Comparison of ENCODE assay signal across 1 cellular context in the genomic region with DNA sequence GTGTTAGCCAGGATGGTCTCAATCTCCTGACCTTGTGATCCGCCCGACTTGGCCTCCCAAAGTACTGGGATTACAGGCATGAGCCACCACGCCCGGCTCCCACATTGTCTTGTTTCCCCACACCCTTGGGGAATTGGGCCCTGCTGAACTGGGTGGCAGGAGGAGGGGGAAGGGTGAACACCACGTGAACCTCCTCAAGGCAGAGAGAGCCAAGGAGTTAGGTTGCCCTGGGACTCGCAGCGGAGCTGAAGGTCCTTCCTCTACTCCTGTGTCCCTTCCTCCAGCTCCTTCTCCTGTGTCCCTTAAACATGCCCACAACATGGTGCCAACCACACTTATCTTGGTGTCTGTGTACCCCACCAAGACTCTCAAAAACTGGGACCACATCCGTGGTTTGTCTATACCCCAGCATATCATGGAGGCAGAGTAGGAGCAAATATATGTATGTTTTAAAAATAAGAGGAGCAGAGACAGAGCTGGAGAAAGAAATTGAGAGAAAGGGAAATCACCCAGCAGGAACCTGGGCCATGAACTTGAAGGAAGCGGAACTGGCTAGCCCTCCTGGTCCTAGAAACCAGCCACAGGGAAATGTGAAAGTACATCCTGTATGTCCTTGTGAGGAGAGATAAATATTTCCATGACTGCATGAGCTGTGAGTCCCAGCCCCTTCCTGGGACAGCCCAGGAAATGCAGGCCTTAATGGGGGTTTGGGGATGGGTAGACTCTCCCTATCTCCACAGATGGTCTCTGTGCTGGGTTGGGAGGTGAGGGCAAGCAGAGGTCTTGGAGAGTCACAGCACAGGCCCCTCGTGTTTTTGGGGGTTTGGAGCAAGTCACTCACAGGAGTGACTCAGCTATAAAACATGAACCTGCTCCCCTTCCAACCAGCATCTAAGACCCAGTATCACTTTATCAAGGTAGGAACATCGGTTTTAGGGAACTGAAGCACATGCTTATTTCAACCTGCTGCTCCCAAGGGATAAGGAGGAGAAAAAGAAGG.
A peak's percentile ranks its signal among the peaks of the same experiment; 100 is the strongest.
TF ChIP-seq lines count a peak whose summit lies in the region.

No MANE protein-coding gene starts in this region.

TF ChIP-seq in K562, 482 proteins besides CTCF, POLR2A, EP300 and RAD21 (continued from another document and continues in another):
- TF ChIP-seq, protein P1, sequence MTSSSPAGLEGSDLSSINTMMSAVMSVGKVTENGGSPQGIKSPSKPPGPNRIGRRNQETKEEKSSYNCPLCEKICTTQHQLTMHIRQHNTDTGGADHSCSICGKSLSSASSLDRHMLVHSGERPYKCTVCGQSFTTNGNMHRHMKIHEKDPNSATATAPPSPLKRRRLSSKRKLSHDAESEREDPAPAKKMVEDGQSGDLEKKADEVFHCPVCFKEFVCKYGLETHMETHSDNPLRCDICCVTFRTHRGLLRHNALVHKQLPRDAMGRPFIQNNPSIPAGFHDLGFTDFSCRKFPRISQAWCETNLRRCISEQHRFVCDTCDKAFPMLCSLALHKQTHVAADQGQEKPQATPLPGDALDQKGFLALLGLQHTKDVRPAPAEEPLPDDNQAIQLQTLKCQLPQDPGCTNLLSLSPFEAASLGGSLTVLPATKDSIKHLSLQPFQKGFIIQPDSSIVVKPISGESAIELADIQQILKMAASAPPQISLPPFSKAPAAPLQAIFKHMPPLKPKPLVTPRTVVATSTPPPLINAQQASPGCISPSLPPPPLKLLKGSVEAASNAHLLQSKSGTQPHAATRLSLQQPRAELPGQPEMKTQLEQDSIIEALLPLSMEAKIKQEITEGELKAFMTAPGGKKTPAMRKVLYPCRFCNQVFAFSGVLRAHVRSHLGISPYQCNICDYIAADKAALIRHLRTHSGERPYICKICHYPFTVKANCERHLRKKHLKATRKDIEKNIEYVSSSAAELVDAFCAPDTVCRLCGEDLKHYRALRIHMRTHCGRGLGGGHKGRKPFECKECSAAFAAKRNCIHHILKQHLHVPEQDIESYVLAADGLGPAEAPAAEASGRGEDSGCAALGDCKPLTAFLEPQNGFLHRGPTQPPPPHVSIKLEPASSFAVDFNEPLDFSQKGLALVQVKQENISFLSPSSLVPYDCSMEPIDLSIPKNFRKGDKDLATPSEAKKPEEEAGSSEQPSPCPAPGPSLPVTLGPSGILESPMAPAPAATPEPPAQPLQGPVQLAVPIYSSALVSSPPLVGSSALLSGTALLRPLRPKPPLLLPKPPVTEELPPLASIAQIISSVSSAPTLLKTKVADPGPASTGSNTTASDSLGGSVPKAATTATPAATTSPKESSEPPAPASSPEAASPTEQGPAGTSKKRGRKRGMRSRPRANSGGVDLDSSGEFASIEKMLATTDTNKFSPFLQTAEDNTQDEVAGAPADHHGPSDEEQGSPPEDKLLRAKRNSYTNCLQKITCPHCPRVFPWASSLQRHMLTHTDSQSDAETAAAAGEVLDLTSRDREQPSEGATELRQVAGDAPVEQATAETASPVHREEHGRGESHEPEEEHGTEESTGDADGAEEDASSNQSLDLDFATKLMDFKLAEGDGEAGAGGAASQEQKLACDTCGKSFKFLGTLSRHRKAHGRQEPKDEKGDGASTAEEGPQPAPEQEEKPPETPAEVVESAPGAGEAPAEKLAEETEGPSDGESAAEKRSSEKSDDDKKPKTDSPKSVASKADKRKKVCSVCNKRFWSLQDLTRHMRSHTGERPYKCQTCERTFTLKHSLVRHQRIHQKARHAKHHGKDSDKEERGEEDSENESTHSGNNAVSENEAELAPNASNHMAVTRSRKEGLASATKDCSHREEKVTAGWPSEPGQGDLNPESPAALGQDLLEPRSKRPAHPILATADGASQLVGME (CRISPR knock-in tag; IDR thresholded peaks at IDR 0.05) = no peak
- TF ChIP-seq MXI1 (IDR thresholded peaks at IDR 0.05; ENCODE audit: low read depth, low read length) (no peak), RBM17 (IDR thresholded peaks at IDR 0.05; ENCODE audit: borderline replicate concordance, low read depth, low read length) (no peak), JUN (IDR thresholded peaks at IDR 0.05; ENCODE audit: borderline replicate concordance, low read depth, low read length) (no peak), JUN (CRISPR knock-in tag; IDR thresholded peaks at IDR 0.05; ENCODE audit: borderline replicate concordance) (no peak), CBFA2T3 (IDR thresholded peaks at IDR 0.05) (peak; percentile 82), HMG20B (CRISPR knock-in tag; IDR thresholded peaks at IDR 0.05) (no peak), ZNF583 (CRISPR knock-in tag; IDR thresholded peaks at IDR 0.05) (no peak), PHB (CRISPR knock-in tag; IDR thresholded peaks at IDR 0.05) (no peak), KDM2B (CRISPR knock-in tag; IDR thresholded peaks at IDR 0.05) (no peak), ZNF551 (CRISPR knock-in tag; IDR thresholded peaks at IDR 0.05) (no peak), CXXC5 (CRISPR knock-in tag; IDR thresholded peaks at IDR 0.05) (peak; percentile 34), POLR3A (IDR thresholded peaks at IDR 0.05; ENCODE audit: borderline replicate concordance, extremely low read depth, insufficient read depth, insufficient read length) (no peak), SREBF2 (CRISPR knock-in tag; IDR thresholded peaks at IDR 0.05) (no peak), TCF3 (CRISPR knock-in tag; IDR thresholded peaks at IDR 0.05) (peak; percentile 78), BACH1 (tag; IDR thresholded peaks at IDR 0.05) (peak; percentile 57; the same call in 1 of the 2 replicates), ETV5 (CRISPR knock-in tag; IDR thresholded peaks at IDR 0.05; ENCODE audit: low read depth) (peak; percentile 76), ZKSCAN3 (CRISPR knock-in tag; IDR thresholded peaks at IDR 0.05) (no peak), NFRKB (IDR thresholded peaks at IDR 0.05; ENCODE audit: low read depth) (0 out of 2 replicates have a peak, but pooled peaks have one; percentile 69), GATA2 (CRISPR knock-in tag; IDR thresholded peaks at IDR 0.05) (0 out of 2 replicates have a peak, but pooled peaks have one; percentile 8), GATAD2A (IDR thresholded peaks at IDR 0.05) (peak; percentile 36; the same call in 1 of the 2 replicates), ZNF124 (CRISPR knock-in tag; IDR thresholded peaks at IDR 0.05) (no peak), ZNF644 (tag; IDR thresholded peaks at IDR 0.05; ENCODE audit: low read depth) (no peak; the same call in 1 of the 2 replicates), ZNF717 (CRISPR knock-in tag; IDR thresholded peaks at IDR 0.05) (no peak), MAFG (tag; conservative IDR thresholded peaks at IDR 0.05) (peak; percentile 93), ZNF274 (IDR thresholded peaks at IDR 0.05; ENCODE audit: borderline replicate concordance, low read depth, low read length) (no peak), MCM7 (IDR thresholded peaks at IDR 0.05) (no peak), CCNT2 (IDR thresholded peaks at IDR 0.05; ENCODE audit: borderline replicate concordance, extremely low read depth, insufficient read length, low read depth, low read length) (no peak), SREBF1 (IDR thresholded peaks at IDR 0.05; ENCODE audit: borderline replicate concordance, low read depth, low read length) (no peak), PHTF2 (CRISPR knock-in tag; IDR thresholded peaks at IDR 0.05) (no peak), TEAD1 (CRISPR knock-in tag; IDR thresholded peaks at IDR 0.05) (no peak), ZSCAN32 (CRISPR knock-in tag; IDR thresholded peaks at IDR 0.05) (no peak), ZNF695 (CRISPR knock-in tag; IDR thresholded peaks at IDR 0.05) (no peak)
- TF ChIP-seq, protein P2, sequence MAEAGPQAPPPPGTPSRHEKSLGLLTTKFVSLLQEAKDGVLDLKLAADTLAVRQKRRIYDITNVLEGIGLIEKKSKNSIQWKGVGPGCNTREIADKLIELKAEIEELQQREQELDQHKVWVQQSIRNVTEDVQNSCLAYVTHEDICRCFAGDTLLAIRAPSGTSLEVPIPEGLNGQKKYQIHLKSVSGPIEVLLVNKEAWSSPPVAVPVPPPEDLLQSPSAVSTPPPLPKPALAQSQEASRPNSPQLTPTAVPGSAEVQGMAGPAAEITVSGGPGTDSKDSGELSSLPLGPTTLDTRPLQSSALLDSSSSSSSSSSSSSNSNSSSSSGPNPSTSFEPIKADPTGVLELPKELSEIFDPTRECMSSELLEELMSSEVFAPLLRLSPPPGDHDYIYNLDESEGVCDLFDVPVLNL (CRISPR knock-in tag; IDR thresholded peaks at IDR 0.05; ENCODE audit: low read depth) = no peak
- TF ChIP-seq, protein P3, sequence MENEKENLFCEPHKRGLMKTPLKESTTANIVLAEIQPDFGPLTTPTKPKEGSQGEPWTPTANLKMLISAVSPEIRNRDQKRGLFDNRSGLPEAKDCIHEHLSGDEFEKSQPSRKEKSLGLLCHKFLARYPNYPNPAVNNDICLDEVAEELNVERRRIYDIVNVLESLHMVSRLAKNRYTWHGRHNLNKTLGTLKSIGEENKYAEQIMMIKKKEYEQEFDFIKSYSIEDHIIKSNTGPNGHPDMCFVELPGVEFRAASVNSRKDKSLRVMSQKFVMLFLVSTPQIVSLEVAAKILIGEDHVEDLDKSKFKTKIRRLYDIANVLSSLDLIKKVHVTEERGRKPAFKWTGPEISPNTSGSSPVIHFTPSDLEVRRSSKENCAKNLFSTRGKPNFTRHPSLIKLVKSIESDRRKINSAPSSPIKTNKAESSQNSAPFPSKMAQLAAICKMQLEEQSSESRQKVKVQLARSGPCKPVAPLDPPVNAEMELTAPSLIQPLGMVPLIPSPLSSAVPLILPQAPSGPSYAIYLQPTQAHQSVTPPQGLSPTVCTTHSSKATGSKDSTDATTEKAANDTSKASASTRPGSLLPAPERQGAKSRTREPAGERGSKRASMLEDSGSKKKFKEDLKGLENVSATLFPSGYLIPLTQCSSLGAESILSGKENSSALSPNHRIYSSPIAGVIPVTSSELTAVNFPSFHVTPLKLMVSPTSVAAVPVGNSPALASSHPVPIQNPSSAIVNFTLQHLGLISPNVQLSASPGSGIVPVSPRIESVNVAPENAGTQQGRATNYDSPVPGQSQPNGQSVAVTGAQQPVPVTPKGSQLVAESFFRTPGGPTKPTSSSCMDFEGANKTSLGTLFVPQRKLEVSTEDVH (IDR thresholded peaks at IDR 0.05; ENCODE audit: low read depth, partially characterized antibody) = no peak
- TF ChIP-seq, protein P4, sequence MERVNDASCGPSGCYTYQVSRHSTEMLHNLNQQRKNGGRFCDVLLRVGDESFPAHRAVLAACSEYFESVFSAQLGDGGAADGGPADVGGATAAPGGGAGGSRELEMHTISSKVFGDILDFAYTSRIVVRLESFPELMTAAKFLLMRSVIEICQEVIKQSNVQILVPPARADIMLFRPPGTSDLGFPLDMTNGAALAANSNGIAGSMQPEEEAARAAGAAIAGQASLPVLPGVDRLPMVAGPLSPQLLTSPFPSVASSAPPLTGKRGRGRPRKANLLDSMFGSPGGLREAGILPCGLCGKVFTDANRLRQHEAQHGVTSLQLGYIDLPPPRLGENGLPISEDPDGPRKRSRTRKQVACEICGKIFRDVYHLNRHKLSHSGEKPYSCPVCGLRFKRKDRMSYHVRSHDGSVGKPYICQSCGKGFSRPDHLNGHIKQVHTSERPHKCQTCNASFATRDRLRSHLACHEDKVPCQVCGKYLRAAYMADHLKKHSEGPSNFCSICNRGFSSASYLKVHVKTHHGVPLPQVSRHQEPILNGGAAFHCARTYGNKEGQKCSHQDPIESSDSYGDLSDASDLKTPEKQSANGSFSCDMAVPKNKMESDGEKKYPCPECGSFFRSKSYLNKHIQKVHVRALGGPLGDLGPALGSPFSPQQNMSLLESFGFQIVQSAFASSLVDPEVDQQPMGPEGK (CRISPR knock-in tag; IDR thresholded peaks at IDR 0.05; ENCODE audit: borderline replicate concordance) = no peak
- TF ChIP-seq, protein P5, sequence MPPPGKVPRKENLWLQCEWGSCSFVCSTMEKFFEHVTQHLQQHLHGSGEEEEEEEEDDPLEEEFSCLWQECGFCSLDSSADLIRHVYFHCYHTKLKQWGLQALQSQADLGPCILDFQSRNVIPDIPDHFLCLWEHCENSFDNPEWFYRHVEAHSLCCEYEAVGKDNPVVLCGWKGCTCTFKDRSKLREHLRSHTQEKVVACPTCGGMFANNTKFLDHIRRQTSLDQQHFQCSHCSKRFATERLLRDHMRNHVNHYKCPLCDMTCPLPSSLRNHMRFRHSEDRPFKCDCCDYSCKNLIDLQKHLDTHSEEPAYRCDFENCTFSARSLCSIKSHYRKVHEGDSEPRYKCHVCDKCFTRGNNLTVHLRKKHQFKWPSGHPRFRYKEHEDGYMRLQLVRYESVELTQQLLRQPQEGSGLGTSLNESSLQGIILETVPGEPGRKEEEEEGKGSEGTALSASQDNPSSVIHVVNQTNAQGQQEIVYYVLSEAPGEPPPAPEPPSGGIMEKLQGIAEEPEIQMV (tag; conservative IDR thresholded peaks at IDR 0.05; ENCODE audit: low read depth) = no peak
- TF ChIP-seq, protein P6, sequence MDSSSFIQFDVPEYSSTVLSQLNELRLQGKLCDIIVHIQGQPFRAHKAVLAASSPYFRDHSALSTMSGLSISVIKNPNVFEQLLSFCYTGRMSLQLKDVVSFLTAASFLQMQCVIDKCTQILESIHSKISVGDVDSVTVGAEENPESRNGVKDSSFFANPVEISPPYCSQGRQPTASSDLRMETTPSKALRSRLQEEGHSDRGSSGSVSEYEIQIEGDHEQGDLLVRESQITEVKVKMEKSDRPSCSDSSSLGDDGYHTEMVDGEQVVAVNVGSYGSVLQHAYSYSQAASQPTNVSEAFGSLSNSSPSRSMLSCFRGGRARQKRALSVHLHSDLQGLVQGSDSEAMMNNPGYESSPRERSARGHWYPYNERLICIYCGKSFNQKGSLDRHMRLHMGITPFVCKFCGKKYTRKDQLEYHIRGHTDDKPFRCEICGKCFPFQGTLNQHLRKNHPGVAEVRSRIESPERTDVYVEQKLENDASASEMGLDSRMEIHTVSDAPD (CRISPR knock-in tag; IDR thresholded peaks at IDR 0.05) = no peak
- TF ChIP-seq, protein P7, sequence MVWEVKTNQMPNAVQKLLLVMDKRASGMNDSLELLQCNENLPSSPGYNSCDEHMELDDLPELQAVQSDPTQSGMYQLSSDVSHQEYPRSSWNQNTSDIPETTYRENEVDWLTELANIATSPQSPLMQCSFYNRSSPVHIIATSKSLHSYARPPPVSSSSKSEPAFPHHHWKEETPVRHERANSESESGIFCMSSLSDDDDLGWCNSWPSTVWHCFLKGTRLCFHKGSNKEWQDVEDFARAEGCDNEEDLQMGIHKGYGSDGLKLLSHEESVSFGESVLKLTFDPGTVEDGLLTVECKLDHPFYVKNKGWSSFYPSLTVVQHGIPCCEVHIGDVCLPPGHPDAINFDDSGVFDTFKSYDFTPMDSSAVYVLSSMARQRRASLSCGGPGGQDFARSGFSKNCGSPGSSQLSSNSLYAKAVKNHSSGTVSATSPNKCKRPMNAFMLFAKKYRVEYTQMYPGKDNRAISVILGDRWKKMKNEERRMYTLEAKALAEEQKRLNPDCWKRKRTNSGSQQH (CRISPR knock-in tag; IDR thresholded peaks at IDR 0.05) = no peak
- TF ChIP-seq, protein P8, sequence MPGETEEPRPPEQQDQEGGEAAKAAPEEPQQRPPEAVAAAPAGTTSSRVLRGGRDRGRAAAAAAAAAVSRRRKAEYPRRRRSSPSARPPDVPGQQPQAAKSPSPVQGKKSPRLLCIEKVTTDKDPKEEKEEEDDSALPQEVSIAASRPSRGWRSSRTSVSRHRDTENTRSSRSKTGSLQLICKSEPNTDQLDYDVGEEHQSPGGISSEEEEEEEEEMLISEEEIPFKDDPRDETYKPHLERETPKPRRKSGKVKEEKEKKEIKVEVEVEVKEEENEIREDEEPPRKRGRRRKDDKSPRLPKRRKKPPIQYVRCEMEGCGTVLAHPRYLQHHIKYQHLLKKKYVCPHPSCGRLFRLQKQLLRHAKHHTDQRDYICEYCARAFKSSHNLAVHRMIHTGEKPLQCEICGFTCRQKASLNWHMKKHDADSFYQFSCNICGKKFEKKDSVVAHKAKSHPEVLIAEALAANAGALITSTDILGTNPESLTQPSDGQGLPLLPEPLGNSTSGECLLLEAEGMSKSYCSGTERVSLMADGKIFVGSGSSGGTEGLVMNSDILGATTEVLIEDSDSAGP (CRISPR knock-in tag; IDR thresholded peaks at IDR 0.05) = no peak
